11 cellular contexts compared by ENCODE assay signal in genomic region chr1:88888755-88889154, GRCh38. TPM values are rescaled to one million over a fixed set of nuclear protein-coding genes. Genes with fewer than 3 reads are reported as not detected.
DNase-seq lines count a peak whose midpoint lies in the region; ATAC-seq and TF ChIP-seq lines count a peak whose summit lies in the region.
"Had no signal": no experiment of that assay in that cellular context is flagged by ENCODE, and none has a peak within 500 bp of the region (broad histone marks: within the 10 kb centered on the region; RNA-seq: fewer than 3 reads in every experiment).

No MANE protein-coding gene starts in this region.

- no peak overlapping the region for H4K8ac ChIP-seq in mesenchymal stem cell (ENCODE audit: low read length)

- peaks cover 21% of the 10 kb centered on the region; the same call in 1 of the 2 replicates for H4K20me1 ChIP-seq in DND-41 (ENCODE audit: insufficient read depth, low read length)

- no peak overlapping the region for H2BK5ac ChIP-seq in mesenchymal stem cell (ENCODE audit: low read depth, low read length, poor library complexity, severe bottlenecking)

- peak overlapping the region; percentile 46 for H3K4me3 ChIP-seq in ACC112 (ENCODE audit: low read depth, low read length)
- peak overlapping the region in 1 of 2 experiments; percentile 40; a peak in 2 of 4 replicates for H3K4me3 ChIP-seq in DND-41 (ENCODE audit: low read depth in 1 of 2, low read length in 2 of 2)
- H3K4me3 ChIP-seq in mesenchymal stem cell (ENCODE audit: insufficient read depth in 1 of 2, low read depth in 1 of 2, low read length in 2 of 2) = no peak overlapping the region
- H3K4me3 ChIP-seq: prostate gland had no signal

- H2AFZ ChIP-seq in ACC112 (ENCODE audit: low read length, unreplicated experiment) (no peak overlapping the region), DND-41 (ENCODE audit: low read depth, low read length) (no peak overlapping the region), mesenchymal stem cell (ENCODE audit: low read depth, low read length) (no peak overlapping the region)

- TF ChIP-seq CTCF in DND-41 (IDR thresholded peaks at IDR 0.05; ENCODE audit: borderline replicate concordance, extremely low read depth, low read length, poor library complexity, severe bottlenecking) = no peak
- TF ChIP-seq CTCF in activated CD8-positive, alpha-beta T cell treated with anti-CD3 and anti-CD28 coated beads for 36 hours (IDR thresholded peaks at IDR 0.05) = no peak

- peak overlapping the region; percentile 52 for H3K27ac Mint-ChIP-seq in activated CD8-positive, alpha-beta T cell treated with anti-CD3 and anti-CD28 coated beads for 36 hours

- H3K79me2 ChIP-seq in ACC112 (ENCODE audit: control insufficient read depth, insufficient read depth, low read length, unreplicated experiment) (peaks cover 42% of the 10 kb centered on the region), DND-41 (ENCODE audit: insufficient read depth, low read length) (peaks cover 67% of the 10 kb centered on the region)

- H3K9ac ChIP-seq in DND-41 (ENCODE audit: low read depth, low read length) (peak overlapping the region; percentile 6; the same call in 1 of the 2 replicates), mesenchymal stem cell (ENCODE audit: low read length) (peak overlapping the region; percentile 98)

- H3K27ac ChIP-seq in ACC112 (ENCODE audit: low read depth, low read length) (no peak overlapping the region), DND-41 (ENCODE audit: low read length) (peak overlapping the region; percentile 57), mesenchymal stem cell (ENCODE audit: low read length, poor library complexity, severe bottlenecking) (no peak overlapping the region)
- H3K27ac ChIP-seq: prostate gland had no signal

- H2AK5ac ChIP-seq in mesenchymal stem cell (ENCODE audit: low read length, severe bottlenecking) = no peak overlapping the region

- H3K36me3 ChIP-seq in ACC112 (ENCODE audit: insufficient read depth, low read length) (peaks cover 20% of the 10 kb centered on the region), DND-41 (ENCODE audit: insufficient read depth, low read length) (peaks cover 40% of the 10 kb centered on the region), mesenchymal stem cell (ENCODE audit: control insufficient read depth in 1 of 2, insufficient read depth in 2 of 2, low read depth in 1 of 2, low read length in 2 of 2) (peaks cover 12 to 36% of the 10 kb centered on the region in 2 experiments)
- H3K36me3 ChIP-seq: prostate gland had no signal

- no peak overlapping the region for H2BK12ac ChIP-seq in mesenchymal stem cell (ENCODE audit: low read length in 2 of 2)

- no peak overlapping the region for H2BK15ac ChIP-seq in mesenchymal stem cell (ENCODE audit: low read depth, poor library complexity, severe bottlenecking)

- peaks cover 5% of the 10 kb centered on the region for H3K9me3 Mint-ChIP-seq in activated CD8-positive, alpha-beta T cell treated with anti-CD3 and anti-CD28 coated beads for 36 hours

- no peak overlapping the region for H3K23ac ChIP-seq in mesenchymal stem cell (ENCODE audit: low read length in 2 of 2)

- H3K27me3 ChIP-seq in ACC112 (ENCODE audit: insufficient read depth, low read length) = no peaks in the 10 kb centered on the region
- no peaks in the 10 kb centered on the region for H3K27me3 ChIP-seq in DND-41 (ENCODE audit: insufficient read depth, low read length, poor library complexity)
- H3K27me3 ChIP-seq in mesenchymal stem cell (ENCODE audit: control insufficient read depth in 1 of 2, insufficient read depth in 1 of 2, low read length in 2 of 2) = no peaks in the 10 kb centered on the region

- peak; percentile 11 for DNase-seq in DND-41
- no peak for DNase-seq in activated CD8-positive, alpha-beta T cell treated with anti-CD3 and anti-CD28 coated beads for 36 hours
- no peak for DNase-seq in mesenchymal stem cell
- DNase-seq in NCI-H2107 (lab: John Stamatoyannopoulos, UW) = no peak
- no peak for DNase-seq in NCI-H345 treated with DMSO at 0.1 percent for 48 hours (lab: John Stamatoyannopoulos, UW; ENCODE audit: unreplicated experiment)
- DNase-seq in DMS114 treated with DMSO at 0.1 percent for 48 hours (lab: John Stamatoyannopoulos, UW; ENCODE audit: unreplicated experiment) = no peak
- DNase-seq: GOT3, SW 1271 had no signal

- H3K4me3 Mint-ChIP-seq in activated CD8-positive, alpha-beta T cell treated with anti-CD3 and anti-CD28 coated beads for 36 hours = peak overlapping the region; percentile 41

- H3K27me3 Mint-ChIP-seq in activated CD8-positive, alpha-beta T cell treated with anti-CD3 and anti-CD28 coated beads for 36 hours = no peaks in the 10 kb centered on the region

- H3K4ac ChIP-seq in mesenchymal stem cell (ENCODE audit: low read depth in 1 of 2, low read length in 2 of 2) = no peak overlapping the region

- no peak overlapping the region for H4K91ac ChIP-seq in mesenchymal stem cell (ENCODE audit: low read length)

- CTCF ChIA-PET in activated CD8-positive, alpha-beta T cell treated with anti-CD3 and anti-CD28 coated beads for 36 hours (lab: Charles Lee) = interaction anchor here (1.0 to 8.8 kb wide), 3 partner anchors 11 to 469 kb away, joined by 3 to 93 read pairs (median 3); no protein-coding TSS in a partner anchor

- peaks cover 46% of the 10 kb centered on the region for H3K4me1 Mint-ChIP-seq in activated CD8-positive, alpha-beta T cell treated with anti-CD3 and anti-CD28 coated beads for 36 hours (ENCODE audit: low read depth)

- no peak overlapping the region for H2BK120ac ChIP-seq in mesenchymal stem cell (ENCODE audit: low read depth, low read length)

- peaks cover 34% of the 10 kb centered on the region for H3K36me3 Mint-ChIP-seq in activated CD8-positive, alpha-beta T cell treated with anti-CD3 and anti-CD28 coated beads for 36 hours (ENCODE audit: low read depth)

- H3K4me2 ChIP-seq in DND-41 (ENCODE audit: insufficient read depth, low read length) (peak overlapping the region; percentile 78), mesenchymal stem cell (ENCODE audit: low read length, poor library complexity, severe bottlenecking) (no peak overlapping the region)

- H3K4me1 ChIP-seq in ACC112 (ENCODE audit: control insufficient read depth, insufficient read depth, low read length, unreplicated experiment) (peaks cover 14% of the 10 kb centered on the region), DND-41 (ENCODE audit: insufficient read depth, low read length) (peaks cover 37% of the 10 kb centered on the region), mesenchymal stem cell (ENCODE audit: control insufficient read depth, insufficient read depth, low read depth, low read length) (peaks cover 4% of the 10 kb centered on the region)
- H3K4me1 ChIP-seq: prostate gland had no signal

- H3K79me1 ChIP-seq in mesenchymal stem cell (replicated peaks; ENCODE audit: low read length, poor library complexity, severe bottlenecking) = peaks cover 5% of the 10 kb centered on the region

- WGBS in mesenchymal stem cell = no CpG with 5 or more reads among the region's 1 CpG

- peak; percentile 70 for ATAC-seq in DND-41 (ENCODE audit: insufficient read depth, low read depth)
- peak; percentile 25 for ATAC-seq in activated CD8-positive, alpha-beta T cell treated with anti-CD3 and anti-CD28 coated beads for 36 hours
- ATAC-seq in HG02642 (IDR thresholded peaks at IDR 0.05; ENCODE audit: poor library complexity, unreplicated experiment) = no peak

- intact Hi-C loops in activated CD8-positive, alpha-beta T cell treated with anti-CD3 and anti-CD28 coated beads for 36 hours (cut with micrococcal nuclease) = no loop called here

- POLR2A ChIA-PET in activated CD8-positive, alpha-beta T cell treated with anti-CD3 and anti-CD28 coated beads for 36 hours (lab: Charles Lee) = no interaction called here

- no peak overlapping the region for H3K18ac ChIP-seq in mesenchymal stem cell (ENCODE audit: low read depth in 1 of 2, low read length in 2 of 2)

- no peaks in the 10 kb centered on the region for H3K9me3 ChIP-seq in DND-41 (ENCODE audit: insufficient read depth, low read length, severe bottlenecking)
- H3K9me3 ChIP-seq in mesenchymal stem cell (ENCODE audit: control insufficient read depth, low read length) = no peaks in the 10 kb centered on the region
- H3K9me3 ChIP-seq: prostate gland had no signal

- no peak overlapping the region for H3K14ac ChIP-seq in mesenchymal stem cell (ENCODE audit: low read length in 2 of 2)

RNA-seq across cellular contexts. Expression of gene GTF2B, which starts 2.6 kb away (rescaled TPM):
- total RNA-seq in activated CD8-positive, alpha-beta T cell treated with anti-CD3 and anti-CD28 coated beads for 36 hours = 10 to 100 TPM; 40.7 to 42.0 TPM
- polyA plus RNA-seq in mesenchymal stem cell (2013, experiment 1 of 2) = 26.8 TPM
- 28.0 TPM for polyA plus RNA-seq in mesenchymal stem cell (2013, experiment 2 of 2)
